1 cellular context compared by ENCODE assay signal in genomic region chr1:1758692-1759455, GRCh38.
TF ChIP-seq lines count a peak whose summit lies in the region.

No MANE protein-coding gene starts in this region.

TF ChIP-seq in K562, 482 proteins besides CTCF, POLR2A, EP300 and RAD21 (continued from another document and continues in another):
- no peak for TF ChIP-seq HDAC3 (IDR thresholded peaks at IDR 0.05; ENCODE audit: borderline replicate concordance, partially characterized antibody)
- TF ChIP-seq PRPF4 (IDR thresholded peaks at IDR 0.05; ENCODE audit: insufficient read depth, low read depth, low read length, poor library complexity, severe bottlenecking): no peak
- peak; percentile 88 for TF ChIP-seq ARID1B (IDR thresholded peaks at IDR 0.05)
- TF ChIP-seq E2F5 (CRISPR knock-in tag; IDR thresholded peaks at IDR 0.05): 0 out of 2 replicates have a peak, but pooled peaks have one; percentile 27
- TF ChIP-seq NCOA6 (IDR thresholded peaks at IDR 0.05): no peak
- TF ChIP-seq SNAPC5 (CRISPR knock-in tag; IDR thresholded peaks at IDR 0.05): no peak
- no peak for TF ChIP-seq TEAD2 (tag; IDR thresholded peaks at IDR 0.05)
- TF ChIP-seq ZNF695 (CRISPR knock-in tag; IDR thresholded peaks at IDR 0.05): no peak
- no peak for TF ChIP-seq CAMTA2 (CRISPR knock-in tag; conservative IDR thresholded peaks at IDR 0.05)
- TF ChIP-seq ZNF280A (IDR thresholded peaks at IDR 0.05; ENCODE audit: low read depth, partially characterized antibody): no peak
- no peak for TF ChIP-seq CHAMP1 (IDR thresholded peaks at IDR 0.05)
- TF ChIP-seq TGIF2 (CRISPR knock-in tag; IDR thresholded peaks at IDR 0.05): no peak
- no peak for TF ChIP-seq CBX2 (IDR thresholded peaks at IDR 0.05; ENCODE audit: insufficient read depth, low read length, poor library complexity, severe bottlenecking)
- TF ChIP-seq THRA (IDR thresholded peaks at IDR 0.05): no peak
- TF ChIP-seq ZFP91 (CRISPR knock-in tag; IDR thresholded peaks at IDR 0.05): no peak
- 0 out of 2 replicates have a peak, but pooled peaks have one; percentile 12 for TF ChIP-seq ZNF134 (CRISPR knock-in tag; conservative IDR thresholded peaks at IDR 0.05)
- TF ChIP-seq ZNF274 (IDR thresholded peaks at IDR 0.05; ENCODE audit: borderline replicate concordance, low read depth, low read length): no peak
- no peak for TF ChIP-seq ZNF699 (CRISPR knock-in tag; IDR thresholded peaks at IDR 0.05; ENCODE audit: insufficient replicate concordance)
- no peak for TF ChIP-seq SIN3B (IDR thresholded peaks at IDR 0.05; ENCODE audit: low read depth)
- peak; percentile 94 for TF ChIP-seq MTA3 (IDR thresholded peaks at IDR 0.05; ENCODE audit: borderline replicate concordance)
- no peak for TF ChIP-seq ESRRB (CRISPR knock-in tag; IDR thresholded peaks at IDR 0.05; ENCODE audit: borderline replicate concordance)
- TF ChIP-seq KHSRP (IDR thresholded peaks at IDR 0.05): no peak
- TF ChIP-seq PHF20 (IDR thresholded peaks at IDR 0.05; ENCODE audit: partially characterized antibody): peak; percentile 33
- TF ChIP-seq SLC30A9 (CRISPR knock-in tag; IDR thresholded peaks at IDR 0.05): no peak
- no peak for TF ChIP-seq ZNF780A (CRISPR knock-in tag; IDR thresholded peaks at IDR 0.05)
- TF ChIP-seq NCOA4 (IDR thresholded peaks at IDR 0.05; ENCODE audit: partially characterized antibody): no peak
- peak; percentile 89 for TF ChIP-seq ZBTB33 (CRISPR knock-in tag; IDR thresholded peaks at IDR 0.05)
- TF ChIP-seq KLF1 (tag; IDR thresholded peaks at IDR 0.05): peak; percentile 99
- TF ChIP-seq HCFC1 (IDR thresholded peaks at IDR 0.05; ENCODE audit: low read depth, low read length): peak; percentile 19; the same call in 1 of the 2 replicates
- TF ChIP-seq BRD9 (IDR thresholded peaks at IDR 0.05; ENCODE audit: low read depth, partially characterized antibody): no peak
- TF ChIP-seq NKRF (IDR thresholded peaks at IDR 0.05; ENCODE audit: borderline replicate concordance): no peak
- TF ChIP-seq ELF1 (tag; IDR thresholded peaks at IDR 0.05): no peak
- peak; percentile 72; the same call in 1 of the 2 replicates for TF ChIP-seq GABPB1 (CRISPR knock-in tag; IDR thresholded peaks at IDR 0.05)
- TF ChIP-seq KAT2B (IDR thresholded peaks at IDR 0.05; ENCODE audit: low read depth, low read length): no peak
- TF ChIP-seq ZNF217 (CRISPR knock-in tag; IDR thresholded peaks at IDR 0.05): no peak
- TF ChIP-seq USF2 (CRISPR knock-in tag; IDR thresholded peaks at IDR 0.05): peak; percentile 57
- peak; percentile 50; the same call in 1 of the 2 replicates for TF ChIP-seq ATF4 (CRISPR knock-in tag; IDR thresholded peaks at IDR 0.05)
- no peak for TF ChIP-seq ZNF696 (CRISPR knock-in tag; conservative IDR thresholded peaks at IDR 0.05)
- TF ChIP-seq SREBF2 (CRISPR knock-in tag; IDR thresholded peaks at IDR 0.05): no peak
- no peak for TF ChIP-seq ETV1 (tag; conservative IDR thresholded peaks at IDR 0.05; ENCODE audit: low read depth)
- peak; percentile 98 for TF ChIP-seq CTBP1 (IDR thresholded peaks at IDR 0.05; ENCODE audit: borderline replicate concordance)
- TF ChIP-seq NFIX (CRISPR knock-in tag; IDR thresholded peaks at IDR 0.05; ENCODE audit: low read depth): no peak
- 0 out of 2 replicates have a peak, but pooled peaks have one; percentile 30 for TF ChIP-seq FOXJ2 (tag; IDR thresholded peaks at IDR 0.05)
- TF ChIP-seq RBM39 (optimal IDR thresholded peaks at IDR 0.05; ENCODE audit: low read depth, low read length): no peak
- no peak for TF ChIP-seq HNRNPH1 (optimal IDR thresholded peaks at IDR 0.05; ENCODE audit: low read depth, low read length)
- TF ChIP-seq LCOR (CRISPR knock-in tag; IDR thresholded peaks at IDR 0.05): no peak
- TF ChIP-seq ZNF511 (CRISPR knock-in tag; IDR thresholded peaks at IDR 0.05): no peak; the same call in 1 of the 2 replicates
- no peak for TF ChIP-seq BCL6 (CRISPR knock-in tag; IDR thresholded peaks at IDR 0.05)
- TF ChIP-seq ZNF408 (CRISPR knock-in tag; IDR thresholded peaks at IDR 0.05; ENCODE audit: low read depth): no peak
- no peak for TF ChIP-seq ZNF764 (CRISPR knock-in tag; IDR thresholded peaks at IDR 0.05; ENCODE audit: low read depth)
- TF ChIP-seq HNRNPL (IDR thresholded peaks at IDR 0.05; ENCODE audit: low read depth, low read length): peak; percentile 80; the same call in 1 of the 2 replicates
- no peak for TF ChIP-seq MTF1 (CRISPR knock-in tag; IDR thresholded peaks at IDR 0.05; ENCODE audit: borderline replicate concordance)
